Comparison of ENCODE assay signal across 8 cellular contexts in genomic region chr10:126904493-126904806, GRCh38. TPM values are rescaled to one million over a fixed set of nuclear protein-coding genes. Genes with fewer than 3 reads are reported as not detected.
DNase-seq lines count a peak whose midpoint lies in the region; ATAC-seq, FAIRE-seq and TF ChIP-seq lines count a peak whose summit lies in the region.

No MANE protein-coding gene starts in this region.

- H3K4me3 ChIP-seq in HUES64 (ENCODE audit: low read length) (peak overlapping the region; percentile 83), bronchial epithelial cell (ENCODE audit: low read depth, low read length) (peak overlapping the region; percentile 65), right lobe of liver (peak overlapping the region; percentile 65 to 75 (median 73)), stomach smooth muscle (ENCODE audit: low read length in 2 of 2) (peak overlapping the region; percentile 76 to 79)

- CTCF ChIA-PET in HEK293T (lab: Yijun Ruan, JAX): no interaction called here

- no peak for TF ChIP-seq CTCF in bronchial epithelial cell (IDR thresholded peaks at IDR 0.05; ENCODE audit: insufficient read depth, low read length, severe bottlenecking)
- TF ChIP-seq CTCF in right lobe of liver (IDR thresholded peaks at IDR 0.05): no peak

- WGBS in HUES64: 51% methylated on average over 10 of the region's 10 CpGs
- WGBS in right lobe of liver (ENCODE audit: insufficient coverage, low coverage, low lambda C conversion rate, missing lambda C conversion rate): 21% methylated on average over 10 of the region's 10 CpGs

- H3K4me1 ChIP-seq in HUES64 (ENCODE audit: insufficient read depth, low read length) (peaks cover 3% of the 10 kb centered on the region; the same call in 1 of the 2 replicates), right lobe of liver (peaks cover 0 to 6% (median 0%) of the 10 kb centered on the region in 4 donors), stomach smooth muscle (ENCODE audit: control insufficient read depth, insufficient read depth, low read length) (peaks cover 20% of the 10 kb centered on the region)

- H3K9me3 ChIP-seq in HUES64 (ENCODE audit: insufficient read depth, low read depth, low read length): peaks cover 3% of the 10 kb centered on the region; the same call in 1 of the 2 replicates
- no peaks in the 10 kb centered on the region for H3K9me3 ChIP-seq in right lobe of liver
- H3K9me3 ChIP-seq in stomach smooth muscle (ENCODE audit: control insufficient read depth in 2 of 2, low read length in 2 of 2): no peaks in the 10 kb centered on the region

- ATAC-seq in right lobe of liver: peak in 1 of 4 donors; percentile 13
- ATAC-seq in HG02884 (IDR thresholded peaks at IDR 0.05; ENCODE audit: unreplicated experiment): no peak

- DNase-seq in bronchial epithelial cell (ENCODE audit: low read depth) (no peak), right lobe of liver (no peak), NCI-H526 treated with DMSO at 0.1 percent for 48 hours (lab: John Stamatoyannopoulos, UW) (no peak), NCI-H187 (lab: John Stamatoyannopoulos, UW) (no peak), HEK293T (ENCODE audit: extremely low spot score) (no peak)

- intact Hi-C loops in right lobe of liver (cut with DNase I): no loop called here

- H3K27me3 ChIP-seq in HUES64 (ENCODE audit: insufficient read depth, low read length): no peaks in the 10 kb centered on the region
- H3K27me3 ChIP-seq in bronchial epithelial cell (ENCODE audit: control insufficient read depth, insufficient read depth, low read length): no peaks in the 10 kb centered on the region
- H3K27me3 ChIP-seq in right lobe of liver: no peaks in the 10 kb centered on the region
- H3K27me3 ChIP-seq in stomach smooth muscle (ENCODE audit: control insufficient read depth in 1 of 2, insufficient read depth in 2 of 2, low read length in 2 of 2): no peaks in the 10 kb centered on the region

- POLR2A ChIA-PET in HEK293T (lab: Yijun Ruan, JAX): interaction anchor here (1.1 kb wide), 1 partner anchor 9 kb away, joined by 4 read pairs; no protein-coding TSS in a partner anchor

- no peak for TF ChIP-seq POLR2A in right lobe of liver (IDR thresholded peaks at IDR 0.05)

- peaks cover 34% of the 10 kb centered on the region for H3K36me3 ChIP-seq in HUES64 (ENCODE audit: insufficient read depth, low read length)
- H3K36me3 ChIP-seq in bronchial epithelial cell (ENCODE audit: control insufficient read depth, insufficient read depth, low read length): no peaks in the 10 kb centered on the region
- no peaks in the 10 kb centered on the region for H3K36me3 ChIP-seq in right lobe of liver
- no peaks in the 10 kb centered on the region for H3K36me3 ChIP-seq in stomach smooth muscle (ENCODE audit: control insufficient read depth in 2 of 2, insufficient read depth in 2 of 2, low read length in 2 of 2)

- peak overlapping the region; percentile 89 for H3K9ac ChIP-seq in HUES64 (ENCODE audit: low read depth, low read length)
- H3K9ac ChIP-seq in stomach smooth muscle (ENCODE audit: low read length in 2 of 2): peak overlapping the region in 1 of 2 donors; percentile 65

- no peak overlapping the region for H3K27ac ChIP-seq in HUES64 (ENCODE audit: low read depth, low read length)
- no peak overlapping the region for H3K27ac ChIP-seq in right lobe of liver
- H3K27ac ChIP-seq in stomach smooth muscle (ENCODE audit: low read length): no peak overlapping the region

- no peak for FAIRE-seq in bronchial epithelial cell (lab: Jason Lieb, UNC)

TF ChIP-seq in HEK293T, 16 proteins besides CTCF, POLR2A, EP300 and RAD21:
- TF ChIP-seq FOXA1 (IDR thresholded peaks at IDR 0.05) (no peak), BHLHE40 (IDR thresholded peaks at IDR 0.05; ENCODE audit: borderline replicate concordance) (no peak), CTBP1 (IDR thresholded peaks at IDR 0.05; ENCODE audit: borderline replicate concordance) (no peak), FOXM1 (IDR thresholded peaks at IDR 0.05; ENCODE audit: borderline replicate concordance) (no peak), LEF1 (IDR thresholded peaks at IDR 0.05; ENCODE audit: borderline replicate concordance) (no peak), L3MBTL2 (conservative IDR thresholded peaks at IDR 0.05) (no peak), HDGF (IDR thresholded peaks at IDR 0.05; ENCODE audit: borderline replicate concordance) (no peak), ZNF384 (IDR thresholded peaks at IDR 0.05) (no peak), NFRKB (IDR thresholded peaks at IDR 0.05) (no peak), SUZ12 (IDR thresholded peaks at IDR 0.05) (no peak), ELF4 (IDR thresholded peaks at IDR 0.05) (no peak), ARNT (IDR thresholded peaks at IDR 0.05) (no peak), FOXK2 (IDR thresholded peaks at IDR 0.05) (no peak), TARDBP (IDR thresholded peaks at IDR 0.05) (no peak), SP1 (IDR thresholded peaks at IDR 0.05) (no peak)
- TF ChIP-seq, protein P1, sequence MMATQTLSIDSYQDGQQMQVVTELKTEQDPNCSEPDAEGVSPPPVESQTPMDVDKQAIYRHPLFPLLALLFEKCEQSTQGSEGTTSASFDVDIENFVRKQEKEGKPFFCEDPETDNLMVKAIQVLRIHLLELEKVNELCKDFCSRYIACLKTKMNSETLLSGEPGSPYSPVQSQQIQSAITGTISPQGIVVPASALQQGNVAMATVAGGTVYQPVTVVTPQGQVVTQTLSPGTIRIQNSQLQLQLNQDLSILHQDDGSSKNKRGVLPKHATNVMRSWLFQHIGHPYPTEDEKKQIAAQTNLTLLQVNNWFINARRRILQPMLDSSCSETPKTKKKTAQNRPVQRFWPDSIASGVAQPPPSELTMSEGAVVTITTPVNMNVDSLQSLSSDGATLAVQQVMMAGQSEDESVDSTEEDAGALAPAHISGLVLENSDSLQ (IDR thresholded peaks at IDR 0.05): no peak
TF ChIP-seq in HEK293T: peak in this region for 0.

RNA-seq across cellular contexts. Expression of gene DOCK1, which starts 0.8 kb away (rescaled TPM):
- 25.8 TPM for polyA plus RNA-seq in HUES64 (2013, experiment 1 of 2)
- 31.7 TPM for polyA plus RNA-seq in HUES64 (2013, experiment 2 of 2)
- total RNA-seq in bronchial epithelial cell (148 and 173 TPM in 2 replicates), right lobe of liver (10 to 100 TPM; 13.8 to 17.8 (median 14.6) TPM)
